Comparison of ENCODE assay signal across 26 cellular contexts in the genomic region with DNA sequence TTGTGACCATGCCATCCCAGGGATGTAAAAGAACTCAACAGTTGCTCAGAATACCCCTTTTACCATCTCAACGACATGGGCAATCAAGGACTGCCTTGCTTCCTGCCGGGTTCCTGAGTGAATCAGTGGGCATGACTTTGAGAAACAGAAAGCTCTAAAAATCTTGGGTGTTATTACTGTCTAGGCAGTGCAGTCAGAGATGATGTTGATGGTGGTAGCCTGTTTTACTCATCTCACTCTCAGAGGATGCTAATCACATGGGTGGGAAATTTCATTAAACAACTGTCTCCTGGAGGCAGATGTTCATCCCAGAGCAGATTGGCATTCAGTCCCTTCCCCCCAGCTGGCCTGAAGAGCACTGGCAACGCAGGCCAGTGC.
A peak's percentile ranks its signal among the peaks of the same experiment; 100 is the strongest.
DNase-seq lines count a peak whose midpoint lies in the region; ATAC-seq lines count a peak whose summit lies in the region.
"Had no signal": no experiment of that assay in that cellular context is flagged by ENCODE, and none has a peak within 500 bp of the region (broad histone marks: within the 10 kb centered on the region; RNA-seq: fewer than 3 reads in every experiment).

No MANE protein-coding gene starts in this region.

- H3K9me3 Mint-ChIP-seq in stimulated activated memory B cell treated with anti-CD40 and anti-IgM and Interleukin-4, amounts not matched to agents 10 μg/mL and 1 μg/mL and 100 μg/mL, for 72 hours = no peaks in the 10 kb centered on the region
- H3K9me3 Mint-ChIP-seq: activated CD4-positive, alpha-beta T cell treated with anti-CD3 and anti-CD28 coated beads, Interleukin-2, amount 10 ng/mL, durations not matched to agents 24 days and 14 days; nephron; T-helper 2 cell treated with Interferon-gamma antibody and Interleukin-4, amounts not matched to agents 5 μg/mL and 100 μg/mL, for 36 hours had no signal

- DNase-seq in NCI-H82 (lab: John Stamatoyannopoulos, UW) = peak; percentile 22
- no peak for DNase-seq in NCI-H82 treated with DMSO at 0.1 percent for 48 hours (lab: John Stamatoyannopoulos, UW; ENCODE audit: unreplicated experiment)
- peak; percentile 21 for DNase-seq in HT1080 (ENCODE audit: low read depth)
- DNase-seq in MV-4-11 (lab: John Stamatoyannopoulos, UW) = no peak
- no peak for DNase-seq in activated T-cell treated with anti-CD3 and anti-CD28 coated beads for 4 hours
- DNase-seq in DMS53 treated with DMSO at 0.1 percent for 48 hours (lab: John Stamatoyannopoulos, UW; ENCODE audit: unreplicated experiment) = no peak
- DNase-seq: activated CD4-positive, alpha-beta T cell treated with anti-CD3 and anti-CD28 coated beads, Interleukin-2, amount 10 ng/mL, durations not matched to agents 24 days and 14 days; activated effector memory CD4-positive, alpha-beta T cell treated with Interleukin-2 at 50 U/mL for 16 hours; activated T-cell treated with anti-CD3 and anti-CD28 coated beads, Interleukin-2, amount 50 U/mL, for 1 hour; Calu3; cortex of kidney; DMS79 treated with DMSO at 0.1 percent for 48 hours; effector memory CD4-positive, alpha-beta T cell; GDM1; immature natural killer cell; left cardiac atrium; mucosa of descending colon; NCI-H1436 treated with DMSO at 0.1 percent for 48 hours; NCI-H345; SIG-M5; stimulated activated CD4-positive, alpha-beta T cell treated with anti-CD3 and anti-CD28 coated beads, Interleukin-4, amount 100 ng/mL, for 1 hour had no signal

- peaks cover 38% of the 10 kb centered on the region for H3K4me1 Mint-ChIP-seq in stimulated activated memory B cell treated with anti-CD40 and anti-IgM and Interleukin-4, amounts not matched to agents 10 μg/mL and 1 μg/mL and 100 μg/mL, for 72 hours
- H3K4me1 Mint-ChIP-seq: activated CD4-positive, alpha-beta T cell treated with anti-CD3 and anti-CD28 coated beads, Interleukin-2, amount 10 ng/mL, durations not matched to agents 24 days and 14 days had no signal

- peak; percentile 32 for ATAC-seq in GM21529 (IDR thresholded peaks at IDR 0.05; ENCODE audit: unreplicated experiment)
- ATAC-seq in stimulated activated memory B cell treated with anti-CD40 and anti-IgM and Interleukin-4, amounts not matched to agents 10 μg/mL and 1 μg/mL and 100 μg/mL, for 72 hours = peak; percentile 61
- ATAC-seq: left cardiac atrium had no signal

- no peaks in the 10 kb centered on the region for H3K27me3 Mint-ChIP-seq in stimulated activated memory B cell treated with anti-CD40 and anti-IgM and Interleukin-4, amounts not matched to agents 10 μg/mL and 1 μg/mL and 100 μg/mL, for 72 hours
- H3K27me3 Mint-ChIP-seq: activated CD4-positive, alpha-beta T cell treated with anti-CD3 and anti-CD28 coated beads, Interleukin-2, amount 10 ng/mL, durations not matched to agents 24 days and 14 days; activated naive CD8-positive, alpha-beta T cell had no signal

- no peak overlapping the region for H3K4me3 Mint-ChIP-seq in stimulated activated memory B cell treated with anti-CD40 and anti-IgM and Interleukin-4, amounts not matched to agents 10 μg/mL and 1 μg/mL and 100 μg/mL, for 72 hours
- H3K4me3 Mint-ChIP-seq: activated CD4-positive, alpha-beta T cell treated with anti-CD3 and anti-CD28 coated beads, Interleukin-2, amount 10 ng/mL, durations not matched to agents 24 days and 14 days; activated naive CD8-positive, alpha-beta T cell; immature natural killer cell; nephron; T-helper 2 cell treated with Interferon-gamma antibody and Interleukin-4, amounts not matched to agents 5 μg/mL and 100 μg/mL, for 36 hours had no signal

- H3K36me3 Mint-ChIP-seq in stimulated activated memory B cell treated with anti-CD40 and anti-IgM and Interleukin-4, amounts not matched to agents 10 μg/mL and 1 μg/mL and 100 μg/mL, for 72 hours = no peaks in the 10 kb centered on the region
- H3K36me3 Mint-ChIP-seq: activated naive CD8-positive, alpha-beta T cell; immature natural killer cell had no signal

- peak overlapping the region; percentile 82 for H3K27ac Mint-ChIP-seq in stimulated activated memory B cell treated with anti-CD40 and anti-IgM and Interleukin-4, amounts not matched to agents 10 μg/mL and 1 μg/mL and 100 μg/mL, for 72 hours
- H3K27ac Mint-ChIP-seq: activated CD4-positive, alpha-beta T cell treated with anti-CD3 and anti-CD28 coated beads, Interleukin-2, amount 10 ng/mL, durations not matched to agents 24 days and 14 days; activated naive CD8-positive, alpha-beta T cell; immature natural killer cell; nephron; T-helper 2 cell treated with Interferon-gamma antibody and Interleukin-4, amounts not matched to agents 5 μg/mL and 100 μg/mL, for 36 hours had no signal

Comparison
In these comparisons a context has a peak if more than half of its experiments do, and no peak if none do; other contexts are left out.
1. DNase-seq: peak in NCI-H82 (single experiment) and HT1080 (single experiment); none in NCI-H82 treated with DMSO at 0.1 percent for 48 hours (single experiment), MV-4-11 (single experiment), activated T-cell treated with anti-CD3 and anti-CD28 coated beads for 4 hours (single experiment) and DMS53 treated with DMSO at 0.1 percent for 48 hours (single experiment).